In the genomic region with DNA sequence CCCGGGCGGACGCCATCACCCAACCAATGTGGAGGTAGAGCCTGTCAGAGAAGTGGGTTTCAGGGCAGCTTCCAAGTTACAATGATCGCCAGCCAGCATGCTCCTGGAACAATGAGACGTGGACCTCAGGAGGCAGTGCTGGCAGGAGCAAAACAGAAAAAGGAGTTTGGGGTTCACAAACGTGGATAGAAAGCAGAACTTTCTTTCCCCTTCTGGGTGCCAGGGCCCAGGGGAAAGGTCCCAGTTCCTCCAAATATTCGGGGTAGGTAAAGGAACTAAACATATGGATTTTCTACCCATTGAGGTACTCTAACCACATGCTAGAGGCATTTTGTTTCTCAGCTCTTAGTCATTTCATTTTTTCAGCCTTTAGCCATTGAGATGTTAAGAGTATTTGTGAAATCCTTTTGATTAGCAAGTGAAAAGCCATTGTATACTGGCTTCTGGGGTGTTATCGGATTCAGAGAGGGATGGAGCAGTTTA, we compare ENCODE assay signal across 18 cellular contexts.
"Had no signal": no experiment of that assay in that cellular context is flagged by ENCODE, and none has a peak within 500 bp of the region (broad histone marks: within the 10 kb centered on the region; RNA-seq: fewer than 3 reads in every experiment).

No MANE protein-coding gene starts in this region.

- H3K4me3 Mint-ChIP-seq: activated CD4-positive, alpha-beta T cell treated with anti-CD3 and anti-CD28 coated beads, Interleukin-2, amount 10 ng/mL, durations not matched to agents 7 days and 5 days; activated naive CD8-positive, alpha-beta T cell treated with anti-CD3 and anti-CD28 coated beads for 36 hours; activated T-helper 1 cell treated with anti-CD3 and anti-CD28 coated beads, Interleukin-12 subunit alpha, Interleukin-12 subunit beta, Interleukin-2, Interleukin-4 antibody, amounts not matched to agents 30 ng/mL and 10 ng/mL and 1 ng/mL, durations not matched to agents 14 hours and 24 hours and 36 hours; central memory CD8-positive, alpha-beta T cell; effector memory CD8-positive, alpha-beta T cell; immature natural killer cell; naive thymus-derived CD4-positive, alpha-beta T cell; stimulated activated effector memory CD8-positive, alpha-beta T cell treated with anti-CD3 and anti-CD28 coated beads, Interleukin-12 subunit alpha, Interleukin-12 subunit beta, amount 100 ng/mL, for 72 hours; T-helper 2 cell treated with Interferon-gamma antibody and Interleukin-4, amounts not matched to agents 5 μg/mL and 100 μg/mL, for 36 hours had no signal

- DNase-seq: activated CD4-positive, alpha-beta T cell treated with anti-CD3 and anti-CD28 coated beads, Interleukin-2, amount 10 ng/mL, durations not matched to agents 7 days and 5 days; activated CD4-positive, CD25-positive, alpha-beta regulatory T cell; activated CD8-positive, alpha-beta memory T cell treated with anti-CD3 and anti-CD28 coated beads for 24 hours; activated naive CD8-positive, alpha-beta T cell treated with anti-CD3 and anti-CD28 coated beads for 36 hours; brain microvascular endothelial cell; cortex of kidney; effector memory CD8-positive, alpha-beta T cell; head of caudate nucleus; immature natural killer cell; mammary epithelial cell; mucosa of descending colon; naive thymus-derived CD4-positive, alpha-beta T cell; SW 1271; uterus had no signal

- H3K27ac Mint-ChIP-seq: activated CD4-positive, alpha-beta T cell treated with anti-CD3 and anti-CD28 coated beads, Interleukin-2, amount 10 ng/mL, durations not matched to agents 7 days and 5 days; activated naive CD8-positive, alpha-beta T cell treated with anti-CD3 and anti-CD28 coated beads for 36 hours; activated T-helper 1 cell treated with anti-CD3 and anti-CD28 coated beads, Interleukin-12 subunit alpha, Interleukin-12 subunit beta, Interleukin-2, Interleukin-4 antibody, amounts not matched to agents 30 ng/mL and 10 ng/mL and 1 ng/mL, durations not matched to agents 14 hours and 24 hours and 36 hours; effector memory CD8-positive, alpha-beta T cell; immature natural killer cell; naive thymus-derived CD4-positive, alpha-beta T cell; stimulated activated effector memory CD8-positive, alpha-beta T cell treated with anti-CD3 and anti-CD28 coated beads, Interleukin-12 subunit alpha, Interleukin-12 subunit beta, amount 100 ng/mL, for 72 hours; T-helper 2 cell treated with Interferon-gamma antibody and Interleukin-4, amounts not matched to agents 5 μg/mL and 100 μg/mL, for 36 hours had no signal

- H3K4me3 ChIP-seq: mucosa of descending colon, uterus had no signal

- H3K36me3 ChIP-seq: brain microvascular endothelial cell, uterus had no signal

- H3K27ac ChIP-seq: brain microvascular endothelial cell, uterus had no signal

- H3K4me1 ChIP-seq: uterus had no signal

- H3K4me1 Mint-ChIP-seq: activated CD4-positive, alpha-beta T cell treated with anti-CD3 and anti-CD28 coated beads, Interleukin-2, amount 10 ng/mL, durations not matched to agents 7 days and 5 days; activated naive CD8-positive, alpha-beta T cell treated with anti-CD3 and anti-CD28 coated beads for 36 hours; central memory CD8-positive, alpha-beta T cell; immature natural killer cell; naive thymus-derived CD4-positive, alpha-beta T cell; stimulated activated effector memory CD8-positive, alpha-beta T cell treated with anti-CD3 and anti-CD28 coated beads, Interleukin-12 subunit alpha, Interleukin-12 subunit beta, amount 100 ng/mL, for 72 hours had no signal

- H3K27me3 ChIP-seq: brain microvascular endothelial cell had no signal

- H3K27me3 Mint-ChIP-seq: activated CD4-positive, alpha-beta T cell treated with anti-CD3 and anti-CD28 coated beads, Interleukin-2, amount 10 ng/mL, durations not matched to agents 7 days and 5 days; activated naive CD8-positive, alpha-beta T cell treated with anti-CD3 and anti-CD28 coated beads for 36 hours; central memory CD8-positive, alpha-beta T cell; effector memory CD8-positive, alpha-beta T cell had no signal

- H3K9me3 ChIP-seq: mucosa of descending colon, uterus had no signal

- H3K36me3 Mint-ChIP-seq: activated naive CD8-positive, alpha-beta T cell treated with anti-CD3 and anti-CD28 coated beads for 36 hours; immature natural killer cell; naive thymus-derived CD4-positive, alpha-beta T cell; stimulated activated effector memory CD8-positive, alpha-beta T cell treated with anti-CD3 and anti-CD28 coated beads, Interleukin-12 subunit alpha, Interleukin-12 subunit beta, amount 100 ng/mL, for 72 hours had no signal

- ATAC-seq: effector memory CD8-positive, alpha-beta T cell; mucosa of descending colon; naive thymus-derived CD4-positive, alpha-beta T cell; stimulated activated effector memory CD8-positive, alpha-beta T cell treated with anti-CD3 and anti-CD28 coated beads, Interleukin-12 subunit alpha, Interleukin-12 subunit beta, amount 100 ng/mL, for 72 hours had no signal
